ENCODE assay signal across 8 cellular contexts in genomic region chrX:13724878-13725277, GRCh38. TPM values are rescaled to one million over a fixed set of nuclear protein-coding genes. Genes with fewer than 3 reads are reported as not detected.
A peak's percentile ranks its signal among the peaks of the same experiment; 100 is the strongest.
DNase-seq lines count a peak whose midpoint lies in the region; ATAC-seq and TF ChIP-seq lines count a peak whose summit lies in the region.
"Not testable (repeated sequence)": the region's sequence is repeated elsewhere in the genome, so short reads cannot be mapped to it uniquely, and the experiment has no call there.

No MANE protein-coding gene starts in this region.

- 64% methylated on average over 9 of the region's 9 CpGs for WGBS in hepatocyte (ENCODE audit: low lambda C conversion rate, missing lambda C conversion rate)
- WGBS in spleen, 5 donors: 79 to 93% (median 87%) methylated on average over 7 to 9 of the region's 9 CpGs; no CpG with 5 or more reads in 1 of the 5 donors

- H3K27me3 ChIP-seq in Peyer's patch; hepatocyte; spleen (replicated peaks in 1 of 7): not testable (repeated sequence)

- H3K36me3 ChIP-seq in Peyer's patch; hepatocyte (replicated peaks; ENCODE audit: insufficient read depth, low read depth): not testable (repeated sequence)
- peaks cover 0 to 23% (median 8%) of the 10 kb centered on the region in 6 donors for H3K36me3 ChIP-seq in spleen

- H3K4me3 ChIP-seq in Peyer's patch, hepatocyte, spleen: not testable (repeated sequence)

- not testable (repeated sequence) for H3K9me2 ChIP-seq in hepatocyte (replicated peaks; ENCODE audit: insufficient read depth)

- not testable (repeated sequence) for ATAC-seq in stimulated activated naive CD8-positive, alpha-beta T cell treated with anti-CD3 and anti-CD28 coated beads, Interleukin-15, Interleukin-2, amounts not matched to agents 100 U/mL and 50 U/mL, for 24 hours

- H3K4me2 ChIP-seq in hepatocyte: not testable (repeated sequence)

- H4K20me1 ChIP-seq in hepatocyte (ENCODE audit: insufficient read depth, poor library complexity, severe bottlenecking): not testable (repeated sequence)

- DNase-seq in DMS153 treated with DMSO at 0.1 percent for 48 hours (lab: John Stamatoyannopoulos, UW; ENCODE audit: unreplicated experiment) (peak; percentile 0), Peyer's patch (peak in 2 of 3 donors; percentile 37 to 62), activated T-cell treated with anti-CD3 and anti-CD28 coated beads for 48 hours (ENCODE audit: low read depth) (peak; percentile 12), hepatocyte (ENCODE audit: low spot score) (peak; percentile 31), spleen (peak; percentile 83)
- DNase-seq in activated CD4-positive, alpha-beta T cell treated with anti-CD3 and anti-CD28 coated beads for 48 hours: peak; percentile 56
- DNase-seq in activated gamma-delta T cell treated with anti-CD3 and anti-CD28 coated beads, Interleukin-2, amount 50 U/mL, for 16 hours (ENCODE audit: low read depth): peak; percentile 25
- peak; percentile 19 for DNase-seq in stimulated activated naive CD8-positive, alpha-beta T cell treated with anti-CD3 and anti-CD28 coated beads, Interleukin-15, Interleukin-2, amounts not matched to agents 100 U/mL and 50 U/mL, for 24 hours

- H3K79me2 ChIP-seq in hepatocyte: peaks cover 57% of the 10 kb centered on the region

- H3K27ac ChIP-seq in Peyer's patch (peak overlapping the region in 2 of 4 donors; percentile 14 to 17), spleen (peak overlapping the region in 4 of 8 donors; percentile 35 to 75 (median 54))
- not testable (repeated sequence) for H3K27ac ChIP-seq in hepatocyte

- H3K9me3 ChIP-seq in Peyer's patch; hepatocyte (ENCODE audit: low read depth): not testable (repeated sequence)
- H3K9me3 ChIP-seq in spleen: peaks cover 0 to 16% (median 0%) of the 10 kb centered on the region in 8 donors

- not testable (repeated sequence) for TF ChIP-seq POLR2A in Peyer's patch (IDR thresholded peaks at IDR 0.05); spleen (IDR thresholded peaks at IDR 0.05)

- H2AFZ ChIP-seq in hepatocyte: not testable (repeated sequence)

- TF ChIP-seq CTCF in Peyer's patch (IDR thresholded peaks at IDR 0.05); hepatocyte (IDR thresholded peaks at IDR 0.05; ENCODE audit: poor library complexity); spleen (IDR thresholded peaks at IDR 0.05 in 8 of 11, conservative IDR thresholded peaks at IDR 0.05 in 3 of 11): not testable (repeated sequence)

- intact Hi-C loops in spleen (cut with DNase I; ENCODE audit: low total_unique reads): not testable (repeated sequence)

- H3K4me1 ChIP-seq in Peyer's patch; hepatocyte (ENCODE audit: insufficient read depth): not testable (repeated sequence)
- peaks cover 0 to 14% (median 0%) of the 10 kb centered on the region in 6 donors for H3K4me1 ChIP-seq in spleen

RNA-seq across cellular contexts. Expression of gene TRAPPC2, which starts 9.5 kb away (rescaled TPM):
- total RNA-seq in Peyer's patch: 10 to 100 TPM; 13.3 to 23.6 (median 18.8) TPM
- 23.4 and 24.8 TPM in 2 replicates for total RNA-seq in hepatocyte
- 11.7 and 15.8 TPM in 2 replicates for polyA plus RNA-seq in hepatocyte
- 10 to 100 TPM; 21.2 to 29.5 (median 23.8) TPM for total RNA-seq in spleen
- 10 to 100 TPM; 10.8 to 12.0 (median 11.2) TPM for polyA plus RNA-seq in spleen

RNA-seq across cellular contexts. Expression of gene OFD1, which starts 9.7 kb away (rescaled TPM):
- total RNA-seq in Peyer's patch: 100 to 1,000 TPM in 1 of 4 donors, 10 to 100 TPM in 3; 20.8 to 135 (median 49.4) TPM
- 23.5 and 27.6 TPM in 2 replicates for total RNA-seq in hepatocyte
- polyA plus RNA-seq in hepatocyte: 23.5 and 30.6 TPM in 2 replicates
- total RNA-seq in spleen: 10 to 100 TPM; 33.6 to 54.8 (median 47.7) TPM
- polyA plus RNA-seq in spleen: 100 to 1,000 TPM in 1 of 3 donors, 10 to 100 TPM in 2; 52.1 to 138 (median 54.0) TPM

RNA-seq across cellular contexts. Expression of gene RAB9A, which starts 36.0 kb away (rescaled TPM):
- total RNA-seq in Peyer's patch: 10 to 100 TPM in 3 of 4 donors, 1 to 10 TPM in 1; 8.9 to 56.9 (median 12.8) TPM
- total RNA-seq in hepatocyte: 66.1 and 73.0 TPM in 2 replicates
- 51.2 and 53.9 TPM in 2 replicates for polyA plus RNA-seq in hepatocyte
- total RNA-seq in spleen: 10 to 100 TPM; 24.7 to 36.5 (median 30.7) TPM
- polyA plus RNA-seq in spleen: 10 to 100 TPM; 20.3 to 24.1 (median 23.1) TPM

Comparison
In these comparisons a context has a peak if more than half of its experiments do, and no peak if none do; other contexts are left out.
1. DNase-seq: peak in every context shown above with its lines; median percentile 83 in spleen; 56 in activated CD4-positive, alpha-beta T cell treated with anti-CD3 and anti-CD28 coated beads for 48 hours; 50 in Peyer's patch; 31 in hepatocyte; 25 in activated gamma-delta T cell treated with anti-CD3 and anti-CD28 coated beads, Interleukin-2, amount 50 U/mL, for 16 hours; 19 in stimulated activated naive CD8-positive, alpha-beta T cell treated with anti-CD3 and anti-CD28 coated beads, Interleukin-15, Interleukin-2, amounts not matched to agents 100 U/mL and 50 U/mL, for 24 hours; 12 in activated T-cell treated with anti-CD3 and anti-CD28 coated beads for 48 hours; 0 in DMS153 treated with DMSO at 0.1 percent for 48 hours.